In the genomic region with DNA sequence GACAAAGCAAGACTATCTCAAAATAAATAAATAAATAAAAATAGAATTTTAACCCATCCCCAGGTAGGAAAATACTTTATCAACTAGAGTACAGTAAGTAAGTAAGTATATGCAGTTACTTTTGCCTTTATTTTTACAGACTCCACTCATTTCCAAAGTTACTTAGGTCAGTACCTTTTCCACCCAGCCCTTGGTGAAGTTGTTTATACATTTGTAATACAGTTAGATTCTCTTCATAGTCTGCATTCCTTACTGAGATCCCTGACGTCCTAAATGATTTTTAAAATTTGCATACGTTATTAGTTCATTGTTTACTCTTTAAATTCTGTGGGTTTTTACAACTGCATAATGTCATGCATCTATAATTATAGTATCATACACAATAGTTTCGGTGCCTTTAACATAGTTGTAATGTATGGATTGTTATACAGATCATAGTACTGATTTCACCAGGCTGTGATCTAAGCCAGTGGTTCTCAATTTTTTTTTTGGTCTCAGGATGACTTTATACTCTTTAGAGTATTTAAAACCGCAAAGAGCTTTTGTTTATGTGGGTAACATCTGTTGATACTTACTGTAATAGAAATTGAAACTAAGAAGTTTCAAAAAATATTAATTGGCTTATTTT, we compare ENCODE assay signal across 8 cellular contexts. TPM values are rescaled to one million over a fixed set of nuclear protein-coding genes. Genes with fewer than 3 reads are reported as not detected.
DNase-seq lines count a peak whose midpoint lies in the region; ATAC-seq and TF ChIP-seq lines count a peak whose summit lies in the region.

No MANE protein-coding gene starts in this region.

- TF ChIP-seq POLR2A in transverse colon (IDR thresholded peaks at IDR 0.05): no peak

- H3K4me1 ChIP-seq in BLaER1 (peaks cover 41% of the 10 kb centered on the region), transverse colon (peaks cover 0 to 36% (median 1%) of the 10 kb centered on the region in 4 donors)

- H3K9me3 ChIP-seq in BLaER1 (no peaks in the 10 kb centered on the region), transverse colon (no peaks in the 10 kb centered on the region)

- H3K27ac ChIP-seq in BLaER1: no peak overlapping the region
- peak overlapping the region in 1 of 4 donors; percentile 20 for H3K27ac ChIP-seq in transverse colon

- H3K27me3 ChIP-seq in BLaER1 (no peaks in the 10 kb centered on the region), transverse colon (no peaks in the 10 kb centered on the region)

- no peak for TF ChIP-seq CTCF in transverse colon (IDR thresholded peaks at IDR 0.05)

- H3K4me2 ChIP-seq in BLaER1: peak overlapping the region; percentile 49

- ATAC-seq in GM19351 (IDR thresholded peaks at IDR 0.05; ENCODE audit: unreplicated experiment) (peak; percentile 98), HG03103 (IDR thresholded peaks at IDR 0.05; ENCODE audit: low read depth, unreplicated experiment) (peak; percentile 92)

- peaks cover 25% of the 10 kb centered on the region for H3K36me3 ChIP-seq in BLaER1
- H3K36me3 ChIP-seq in transverse colon: no peaks in the 10 kb centered on the region

- peak; percentile 26 for DNase-seq in astrocyte of the hippocampus (ENCODE audit: low read depth, low spot score)
- no peak for DNase-seq in NCI-H524 treated with DMSO at 0.1 percent for 48 hours (lab: John Stamatoyannopoulos, UW)
- DNase-seq in transverse colon: no peak
- DNase-seq in NCI-H226: no peak
- no peak for DNase-seq in NCI-H187 (lab: John Stamatoyannopoulos, UW)

- intact Hi-C loops in transverse colon (cut with DNase I; ENCODE audit: low total_unique reads): no loop called here

- in situ Hi-C loops in transverse colon (cut with MboI; ENCODE audit: low pct_ligation_motif_present in 1 of 4, low pct_unique_long_range_greater_than_20kb in 1 of 4, low sequenced_read_pairs in 3 of 4): no loop called here

- H3K4me3 ChIP-seq in BLaER1 (no peak overlapping the region), transverse colon (no peak overlapping the region)

- WGBS in transverse colon (ENCODE audit: low coverage in 1 of 2), 2 donors: 46 to 48% methylated on average over 4 of the region's 4 CpGs

- no peak for TF ChIP-seq EP300 in transverse colon (IDR thresholded peaks at IDR 0.05; ENCODE audit: low read depth)

- H3K9ac ChIP-seq in BLaER1: no peak overlapping the region; the same call in 1 of the 2 replicates

- no peaks in the 10 kb centered on the region for H4K20me1 ChIP-seq in BLaER1

RNA-seq across cellular contexts. Expression of a gene that starts 10.4 kb away (rescaled TPM):
- 10 to 100 TPM in 1 of 4 donors, 1 to 10 TPM in 3; 2.8 to 11.6 (median 8.8) TPM for total RNA-seq in transverse colon

RNA-seq across cellular contexts. Expression of a gene that starts 10.6 kb away (rescaled TPM):
- total RNA-seq in transverse colon: 10 to 100 TPM; 23.5 to 36.7 (median 25.4) TPM

RNA-seq across cellular contexts. Expression of a gene that starts 41.3 kb away (rescaled TPM):
- total RNA-seq in transverse colon: 10 to 100 TPM in 3 of 4 donors, 1 to 10 TPM in 1; 4.2 to 32.1 (median 18.7) TPM
